ENCODE assay signal across 1 cellular context in the genomic region with DNA sequence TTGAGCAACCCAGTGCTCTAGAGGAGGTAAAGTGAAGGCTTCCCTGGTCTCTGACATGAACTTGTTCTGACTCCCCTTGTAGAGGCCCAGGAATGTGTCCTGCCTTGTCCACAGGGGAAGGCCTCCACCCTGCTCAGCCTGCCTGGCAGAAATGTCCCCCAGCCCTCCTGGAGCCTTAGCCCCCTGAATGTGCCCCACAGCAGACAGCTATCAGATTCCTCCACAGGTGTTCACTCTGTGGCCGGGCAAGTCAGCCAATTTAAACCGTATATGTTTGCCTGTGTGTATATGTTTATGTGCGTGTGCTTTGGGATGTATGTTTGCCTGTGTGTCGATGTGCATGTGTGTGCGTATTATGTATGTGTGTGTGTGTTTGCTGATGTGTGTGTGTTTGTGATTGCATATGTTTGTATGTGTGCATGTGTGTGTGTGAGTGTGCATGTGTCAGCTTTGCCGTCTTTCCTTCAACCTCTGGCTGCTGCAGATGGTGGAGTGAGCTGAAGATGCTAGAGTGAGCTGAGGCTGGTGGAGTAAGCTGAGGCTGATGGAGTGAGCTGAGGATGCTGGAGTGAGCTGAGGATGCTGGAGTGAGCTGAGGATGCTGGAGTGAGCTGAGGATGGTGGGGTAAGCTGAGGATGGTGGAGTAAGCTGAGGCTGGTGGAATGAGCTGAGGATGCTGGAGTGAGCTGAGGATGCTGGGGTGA.
TF ChIP-seq lines count a peak whose summit lies in the region.

No MANE protein-coding gene starts in this region.

TF ChIP-seq in WTC11, 78 proteins besides CTCF, POLR2A, EP300 and RAD21 (continued from another document):
- TF ChIP-seq, protein P1, sequence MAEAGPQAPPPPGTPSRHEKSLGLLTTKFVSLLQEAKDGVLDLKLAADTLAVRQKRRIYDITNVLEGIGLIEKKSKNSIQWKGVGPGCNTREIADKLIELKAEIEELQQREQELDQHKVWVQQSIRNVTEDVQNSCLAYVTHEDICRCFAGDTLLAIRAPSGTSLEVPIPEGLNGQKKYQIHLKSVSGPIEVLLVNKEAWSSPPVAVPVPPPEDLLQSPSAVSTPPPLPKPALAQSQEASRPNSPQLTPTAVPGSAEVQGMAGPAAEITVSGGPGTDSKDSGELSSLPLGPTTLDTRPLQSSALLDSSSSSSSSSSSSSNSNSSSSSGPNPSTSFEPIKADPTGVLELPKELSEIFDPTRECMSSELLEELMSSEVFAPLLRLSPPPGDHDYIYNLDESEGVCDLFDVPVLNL (CRISPR knock-in tag; IDR thresholded peaks at IDR 0.05; ENCODE audit: borderline replicate concordance, low read depth): no peak
- TF ChIP-seq, protein P2, sequence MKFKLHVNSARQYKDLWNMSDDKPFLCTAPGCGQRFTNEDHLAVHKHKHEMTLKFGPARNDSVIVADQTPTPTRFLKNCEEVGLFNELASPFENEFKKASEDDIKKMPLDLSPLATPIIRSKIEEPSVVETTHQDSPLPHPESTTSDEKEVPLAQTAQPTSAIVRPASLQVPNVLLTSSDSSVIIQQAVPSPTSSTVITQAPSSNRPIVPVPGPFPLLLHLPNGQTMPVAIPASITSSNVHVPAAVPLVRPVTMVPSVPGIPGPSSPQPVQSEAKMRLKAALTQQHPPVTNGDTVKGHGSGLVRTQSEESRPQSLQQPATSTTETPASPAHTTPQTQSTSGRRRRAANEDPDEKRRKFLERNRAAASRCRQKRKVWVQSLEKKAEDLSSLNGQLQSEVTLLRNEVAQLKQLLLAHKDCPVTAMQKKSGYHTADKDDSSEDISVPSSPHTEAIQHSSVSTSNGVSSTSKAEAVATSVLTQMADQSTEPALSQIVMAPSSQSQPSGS (CRISPR knock-in tag; IDR thresholded peaks at IDR 0.05; ENCODE audit: borderline replicate concordance, low read depth): no peak
TF ChIP-seq in WTC11: peak in this region for 0.
